In genomic region chr5:112240011-112240410, GRCh38 we compare ENCODE assay signal across 11 cellular contexts.
DNase-seq lines count a peak whose midpoint lies in the region; TF ChIP-seq lines count a peak whose summit lies in the region.
"Had no signal": no experiment of that assay in that cellular context is flagged by ENCODE, and none has a peak within 500 bp of the region (broad histone marks: within the 10 kb centered on the region; RNA-seq: fewer than 3 reads in every experiment).

No MANE protein-coding gene starts in this region.

- H3K4me1 ChIP-seq in effector memory CD4-positive, alpha-beta T cell (ENCODE audit: control insufficient read depth, insufficient read depth, low read length, poor library complexity, severe bottlenecking): no peaks in the 10 kb centered on the region

- H3K9me3 ChIP-seq in effector memory CD4-positive, alpha-beta T cell (ENCODE audit: control insufficient read depth, low read length): no peaks in the 10 kb centered on the region

- H3K36me3 ChIP-seq in effector memory CD4-positive, alpha-beta T cell (ENCODE audit: control insufficient read depth, insufficient read depth, low read length): no peaks in the 10 kb centered on the region

- H3K27ac ChIP-seq in effector memory CD4-positive, alpha-beta T cell (ENCODE audit: insufficient read depth, low read length, poor library complexity, severe bottlenecking): no peak overlapping the region

- no peaks in the 10 kb centered on the region for H3K27me3 ChIP-seq in effector memory CD4-positive, alpha-beta T cell (replicated peaks; ENCODE audit: control insufficient read depth, insufficient read depth, low read length, poor library complexity, severe bottlenecking)

- no peak overlapping the region for H3K4me3 ChIP-seq in epithelial cell of esophagus (ENCODE audit: low read length)
- no peak overlapping the region for H3K4me3 ChIP-seq in effector memory CD4-positive, alpha-beta T cell (ENCODE audit: insufficient read depth, low read depth, low read length, poor library complexity, severe bottlenecking)

- peak; percentile 12 for DNase-seq in EH (ENCODE audit: low read depth)
- peak; percentile 26 for DNase-seq in HT1080 (ENCODE audit: low read depth)
- DNase-seq in epithelial cell of esophagus (ENCODE audit: low read depth): no peak
- DNase-seq in mucosa of gallbladder (ENCODE audit: low spot score): peak; percentile 58
- DNase-seq in NCI-H345 (lab: John Stamatoyannopoulos, UW): no peak
- no peak for DNase-seq in effector memory CD4-positive, alpha-beta T cell
- no peak for DNase-seq in SK-N-DZ (ENCODE audit: low spot score)
- no peak for DNase-seq in stimulated activated naive CD4-positive, alpha-beta T cell (lab: John Stamatoyannopoulos, UW)
- DNase-seq: MM.1S; NCI-H2081 treated with DMSO at 0.1 percent for 48 hours; stimulated activated CD4-positive, alpha-beta T cell treated with anti-CD3 and anti-CD28 coated beads, Interleukin-12 subunit alpha, Interleukin-12 subunit beta, amount 100 ng/mL, for 4 hours had no signal

- peak; percentile 13 for TF ChIP-seq CTCF in epithelial cell of esophagus (IDR thresholded peaks at IDR 0.05; ENCODE audit: insufficient read depth, low read depth, low read length, missing control alignments)

Comparison
In these comparisons a context has a peak if more than half of its experiments do, and no peak if none do; other contexts are left out.
1. DNase-seq: peak in EH (single experiment), HT1080 (single experiment) and mucosa of gallbladder (single experiment); none in epithelial cell of esophagus (single experiment), NCI-H345 (single experiment), effector memory CD4-positive, alpha-beta T cell (0 of 3), SK-N-DZ (single experiment) and stimulated activated naive CD4-positive, alpha-beta T cell (0 of 6).